In the genomic region with DNA sequence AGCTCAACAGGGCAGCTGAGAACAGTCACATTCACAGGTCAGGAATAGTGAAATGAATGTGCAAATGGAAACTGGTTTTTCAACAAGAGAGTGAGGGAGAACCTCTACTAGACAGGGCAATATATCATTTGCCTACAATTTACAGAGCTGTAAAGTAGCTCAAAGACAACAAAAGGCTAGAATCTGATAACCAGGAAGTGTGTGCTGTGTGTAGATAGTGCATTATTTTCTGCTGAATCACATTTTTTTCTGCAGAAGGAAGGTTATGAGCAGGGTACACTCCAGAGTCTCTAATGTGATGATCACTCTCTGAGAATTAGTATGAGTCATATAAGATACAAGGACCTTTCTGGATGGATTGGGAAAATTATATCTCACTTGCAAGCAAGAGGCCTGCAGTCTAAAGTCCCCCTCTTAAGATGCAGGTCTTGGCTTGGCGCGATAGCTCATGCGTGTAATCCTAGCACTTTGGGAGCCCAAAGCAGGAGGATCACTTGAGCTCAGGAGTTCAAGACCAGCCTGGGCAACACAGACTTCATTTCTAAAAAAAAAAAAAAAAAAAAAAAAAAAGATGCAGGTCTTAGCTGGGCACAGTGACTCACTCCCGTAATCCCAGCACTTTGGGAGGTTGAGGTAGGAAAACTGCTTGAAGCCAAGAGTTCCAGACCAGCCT, we compare ENCODE assay signal across 1 cellular context.
TF ChIP-seq lines count a peak whose summit lies in the region.

No MANE protein-coding gene starts in this region.

TF ChIP-seq in K562, 482 proteins besides CTCF, POLR2A, EP300 and RAD21 (continued from another document and continues in another):
- TF ChIP-seq ELK1 (CRISPR knock-in tag; IDR thresholded peaks at IDR 0.05) (no peak), ILK (tag; IDR thresholded peaks at IDR 0.05; ENCODE audit: borderline replicate concordance, low read depth) (no peak), XRCC4 (IDR thresholded peaks at IDR 0.05; ENCODE audit: extremely low read depth, insufficient read depth, insufficient read length) (no peak), SMAD2 (IDR thresholded peaks at IDR 0.05; ENCODE audit: low read depth, low read length) (no peak), ZNF699 (CRISPR knock-in tag; IDR thresholded peaks at IDR 0.05; ENCODE audit: insufficient replicate concordance) (no peak), ZNF75A (CRISPR knock-in tag; IDR thresholded peaks at IDR 0.05) (no peak), ZNF449 (CRISPR knock-in tag; IDR thresholded peaks at IDR 0.05) (no peak), LARP7 (IDR thresholded peaks at IDR 0.05) (no peak), ESRRA (IDR thresholded peaks at IDR 0.05; ENCODE audit: borderline replicate concordance, low read depth) (peak; percentile 39; the same call in 1 of the 2 replicates), CBFA2T3 (IDR thresholded peaks at IDR 0.05) (peak; percentile 95), ZNF695 (CRISPR knock-in tag; IDR thresholded peaks at IDR 0.05) (no peak), CEBPZ (IDR thresholded peaks at IDR 0.05; ENCODE audit: borderline replicate concordance, low read depth, low read length) (no peak)
- TF ChIP-seq, protein P1, sequence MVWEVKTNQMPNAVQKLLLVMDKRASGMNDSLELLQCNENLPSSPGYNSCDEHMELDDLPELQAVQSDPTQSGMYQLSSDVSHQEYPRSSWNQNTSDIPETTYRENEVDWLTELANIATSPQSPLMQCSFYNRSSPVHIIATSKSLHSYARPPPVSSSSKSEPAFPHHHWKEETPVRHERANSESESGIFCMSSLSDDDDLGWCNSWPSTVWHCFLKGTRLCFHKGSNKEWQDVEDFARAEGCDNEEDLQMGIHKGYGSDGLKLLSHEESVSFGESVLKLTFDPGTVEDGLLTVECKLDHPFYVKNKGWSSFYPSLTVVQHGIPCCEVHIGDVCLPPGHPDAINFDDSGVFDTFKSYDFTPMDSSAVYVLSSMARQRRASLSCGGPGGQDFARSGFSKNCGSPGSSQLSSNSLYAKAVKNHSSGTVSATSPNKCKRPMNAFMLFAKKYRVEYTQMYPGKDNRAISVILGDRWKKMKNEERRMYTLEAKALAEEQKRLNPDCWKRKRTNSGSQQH (CRISPR knock-in tag; IDR thresholded peaks at IDR 0.05), result no peak
- TF ChIP-seq, protein P2, sequence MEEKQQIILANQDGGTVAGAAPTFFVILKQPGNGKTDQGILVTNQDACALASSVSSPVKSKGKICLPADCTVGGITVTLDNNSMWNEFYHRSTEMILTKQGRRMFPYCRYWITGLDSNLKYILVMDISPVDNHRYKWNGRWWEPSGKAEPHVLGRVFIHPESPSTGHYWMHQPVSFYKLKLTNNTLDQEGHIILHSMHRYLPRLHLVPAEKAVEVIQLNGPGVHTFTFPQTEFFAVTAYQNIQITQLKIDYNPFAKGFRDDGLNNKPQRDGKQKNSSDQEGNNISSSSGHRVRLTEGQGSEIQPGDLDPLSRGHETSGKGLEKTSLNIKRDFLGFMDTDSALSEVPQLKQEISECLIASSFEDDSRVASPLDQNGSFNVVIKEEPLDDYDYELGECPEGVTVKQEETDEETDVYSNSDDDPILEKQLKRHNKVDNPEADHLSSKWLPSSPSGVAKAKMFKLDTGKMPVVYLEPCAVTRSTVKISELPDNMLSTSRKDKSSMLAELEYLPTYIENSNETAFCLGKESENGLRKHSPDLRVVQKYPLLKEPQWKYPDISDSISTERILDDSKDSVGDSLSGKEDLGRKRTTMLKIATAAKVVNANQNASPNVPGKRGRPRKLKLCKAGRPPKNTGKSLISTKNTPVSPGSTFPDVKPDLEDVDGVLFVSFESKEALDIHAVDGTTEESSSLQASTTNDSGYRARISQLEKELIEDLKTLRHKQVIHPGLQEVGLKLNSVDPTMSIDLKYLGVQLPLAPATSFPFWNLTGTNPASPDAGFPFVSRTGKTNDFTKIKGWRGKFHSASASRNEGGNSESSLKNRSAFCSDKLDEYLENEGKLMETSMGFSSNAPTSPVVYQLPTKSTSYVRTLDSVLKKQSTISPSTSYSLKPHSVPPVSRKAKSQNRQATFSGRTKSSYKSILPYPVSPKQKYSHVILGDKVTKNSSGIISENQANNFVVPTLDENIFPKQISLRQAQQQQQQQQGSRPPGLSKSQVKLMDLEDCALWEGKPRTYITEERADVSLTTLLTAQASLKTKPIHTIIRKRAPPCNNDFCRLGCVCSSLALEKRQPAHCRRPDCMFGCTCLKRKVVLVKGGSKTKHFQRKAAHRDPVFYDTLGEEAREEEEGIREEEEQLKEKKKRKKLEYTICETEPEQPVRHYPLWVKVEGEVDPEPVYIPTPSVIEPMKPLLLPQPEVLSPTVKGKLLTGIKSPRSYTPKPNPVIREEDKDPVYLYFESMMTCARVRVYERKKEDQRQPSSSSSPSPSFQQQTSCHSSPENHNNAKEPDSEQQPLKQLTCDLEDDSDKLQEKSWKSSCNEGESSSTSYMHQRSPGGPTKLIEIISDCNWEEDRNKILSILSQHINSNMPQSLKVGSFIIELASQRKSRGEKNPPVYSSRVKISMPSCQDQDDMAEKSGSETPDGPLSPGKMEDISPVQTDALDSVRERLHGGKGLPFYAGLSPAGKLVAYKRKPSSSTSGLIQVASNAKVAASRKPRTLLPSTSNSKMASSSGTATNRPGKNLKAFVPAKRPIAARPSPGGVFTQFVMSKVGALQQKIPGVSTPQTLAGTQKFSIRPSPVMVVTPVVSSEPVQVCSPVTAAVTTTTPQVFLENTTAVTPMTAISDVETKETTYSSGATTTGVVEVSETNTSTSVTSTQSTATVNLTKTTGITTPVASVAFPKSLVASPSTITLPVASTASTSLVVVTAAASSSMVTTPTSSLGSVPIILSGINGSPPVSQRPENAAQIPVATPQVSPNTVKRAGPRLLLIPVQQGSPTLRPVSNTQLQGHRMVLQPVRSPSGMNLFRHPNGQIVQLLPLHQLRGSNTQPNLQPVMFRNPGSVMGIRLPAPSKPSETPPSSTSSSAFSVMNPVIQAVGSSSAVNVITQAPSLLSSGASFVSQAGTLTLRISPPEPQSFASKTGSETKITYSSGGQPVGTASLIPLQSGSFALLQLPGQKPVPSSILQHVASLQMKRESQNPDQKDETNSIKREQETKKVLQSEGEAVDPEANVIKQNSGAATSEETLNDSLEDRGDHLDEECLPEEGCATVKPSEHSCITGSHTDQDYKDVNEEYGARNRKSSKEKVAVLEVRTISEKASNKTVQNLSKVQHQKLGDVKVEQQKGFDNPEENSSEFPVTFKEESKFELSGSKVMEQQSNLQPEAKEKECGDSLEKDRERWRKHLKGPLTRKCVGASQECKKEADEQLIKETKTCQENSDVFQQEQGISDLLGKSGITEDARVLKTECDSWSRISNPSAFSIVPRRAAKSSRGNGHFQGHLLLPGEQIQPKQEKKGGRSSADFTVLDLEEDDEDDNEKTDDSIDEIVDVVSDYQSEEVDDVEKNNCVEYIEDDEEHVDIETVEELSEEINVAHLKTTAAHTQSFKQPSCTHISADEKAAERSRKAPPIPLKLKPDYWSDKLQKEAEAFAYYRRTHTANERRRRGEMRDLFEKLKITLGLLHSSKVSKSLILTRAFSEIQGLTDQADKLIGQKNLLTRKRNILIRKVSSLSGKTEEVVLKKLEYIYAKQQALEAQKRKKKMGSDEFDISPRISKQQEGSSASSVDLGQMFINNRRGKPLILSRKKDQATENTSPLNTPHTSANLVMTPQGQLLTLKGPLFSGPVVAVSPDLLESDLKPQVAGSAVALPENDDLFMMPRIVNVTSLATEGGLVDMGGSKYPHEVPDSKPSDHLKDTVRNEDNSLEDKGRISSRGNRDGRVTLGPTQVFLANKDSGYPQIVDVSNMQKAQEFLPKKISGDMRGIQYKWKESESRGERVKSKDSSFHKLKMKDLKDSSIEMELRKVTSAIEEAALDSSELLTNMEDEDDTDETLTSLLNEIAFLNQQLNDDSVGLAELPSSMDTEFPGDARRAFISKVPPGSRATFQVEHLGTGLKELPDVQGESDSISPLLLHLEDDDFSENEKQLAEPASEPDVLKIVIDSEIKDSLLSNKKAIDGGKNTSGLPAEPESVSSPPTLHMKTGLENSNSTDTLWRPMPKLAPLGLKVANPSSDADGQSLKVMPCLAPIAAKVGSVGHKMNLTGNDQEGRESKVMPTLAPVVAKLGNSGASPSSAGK (IDR thresholded peaks at IDR 0.05), result no peak
- TF ChIP-seq, protein P3, sequence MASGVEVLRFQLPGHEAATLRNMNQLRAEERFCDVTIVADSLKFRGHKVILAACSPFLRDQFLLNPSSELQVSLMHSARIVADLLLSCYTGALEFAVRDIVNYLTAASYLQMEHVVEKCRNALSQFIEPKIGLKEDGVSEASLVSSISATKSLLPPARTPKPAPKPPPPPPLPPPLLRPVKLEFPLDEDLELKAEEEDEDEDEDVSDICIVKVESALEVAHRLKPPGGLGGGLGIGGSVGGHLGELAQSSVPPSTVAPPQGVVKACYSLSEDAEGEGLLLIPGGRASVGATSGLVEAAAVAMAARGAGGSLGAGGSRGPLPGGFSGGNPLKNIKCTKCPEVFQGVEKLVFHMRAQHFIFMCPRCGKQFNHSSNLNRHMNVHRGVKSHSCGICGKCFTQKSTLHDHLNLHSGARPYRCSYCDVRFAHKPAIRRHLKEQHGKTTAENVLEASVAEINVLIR (CRISPR knock-in tag; IDR thresholded peaks at IDR 0.05), result no peak
- TF ChIP-seq, protein P4, sequence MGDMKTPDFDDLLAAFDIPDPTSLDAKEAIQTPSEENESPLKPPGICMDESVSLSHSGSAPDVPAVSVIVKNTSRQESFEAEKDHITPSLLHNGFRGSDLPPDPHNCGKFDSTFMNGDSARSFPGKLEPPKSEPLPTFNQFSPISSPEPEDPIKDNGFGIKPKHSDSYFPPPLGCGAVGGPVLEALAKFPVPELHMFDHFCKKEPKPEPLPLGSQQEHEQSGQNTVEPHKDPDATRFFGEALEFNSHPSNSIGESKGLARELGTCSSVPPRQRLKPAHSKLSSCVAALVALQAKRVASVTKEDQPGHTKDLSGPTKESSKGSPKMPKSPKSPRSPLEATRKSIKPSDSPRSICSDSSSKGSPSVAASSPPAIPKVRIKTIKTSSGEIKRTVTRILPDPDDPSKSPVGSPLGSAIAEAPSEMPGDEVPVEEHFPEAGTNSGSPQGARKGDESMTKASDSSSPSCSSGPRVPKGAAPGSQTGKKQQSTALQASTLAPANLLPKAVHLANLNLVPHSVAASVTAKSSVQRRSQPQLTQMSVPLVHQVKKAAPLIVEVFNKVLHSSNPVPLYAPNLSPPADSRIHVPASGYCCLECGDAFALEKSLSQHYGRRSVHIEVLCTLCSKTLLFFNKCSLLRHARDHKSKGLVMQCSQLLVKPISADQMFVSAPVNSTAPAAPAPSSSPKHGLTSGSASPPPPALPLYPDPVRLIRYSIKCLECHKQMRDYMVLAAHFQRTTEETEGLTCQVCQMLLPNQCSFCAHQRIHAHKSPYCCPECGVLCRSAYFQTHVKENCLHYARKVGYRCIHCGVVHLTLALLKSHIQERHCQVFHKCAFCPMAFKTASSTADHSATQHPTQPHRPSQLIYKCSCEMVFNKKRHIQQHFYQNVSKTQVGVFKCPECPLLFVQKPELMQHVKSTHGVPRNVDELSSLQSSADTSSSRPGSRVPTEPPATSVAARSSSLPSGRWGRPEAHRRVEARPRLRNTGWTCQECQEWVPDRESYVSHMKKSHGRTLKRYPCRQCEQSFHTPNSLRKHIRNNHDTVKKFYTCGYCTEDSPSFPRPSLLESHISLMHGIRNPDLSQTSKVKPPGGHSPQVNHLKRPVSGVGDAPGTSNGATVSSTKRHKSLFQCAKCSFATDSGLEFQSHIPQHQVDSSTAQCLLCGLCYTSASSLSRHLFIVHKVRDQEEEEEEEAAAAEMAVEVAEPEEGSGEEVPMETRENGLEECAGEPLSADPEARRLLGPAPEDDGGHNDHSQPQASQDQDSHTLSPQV (IDR thresholded peaks at IDR 0.05), result no peak
- TF ChIP-seq, protein P5, sequence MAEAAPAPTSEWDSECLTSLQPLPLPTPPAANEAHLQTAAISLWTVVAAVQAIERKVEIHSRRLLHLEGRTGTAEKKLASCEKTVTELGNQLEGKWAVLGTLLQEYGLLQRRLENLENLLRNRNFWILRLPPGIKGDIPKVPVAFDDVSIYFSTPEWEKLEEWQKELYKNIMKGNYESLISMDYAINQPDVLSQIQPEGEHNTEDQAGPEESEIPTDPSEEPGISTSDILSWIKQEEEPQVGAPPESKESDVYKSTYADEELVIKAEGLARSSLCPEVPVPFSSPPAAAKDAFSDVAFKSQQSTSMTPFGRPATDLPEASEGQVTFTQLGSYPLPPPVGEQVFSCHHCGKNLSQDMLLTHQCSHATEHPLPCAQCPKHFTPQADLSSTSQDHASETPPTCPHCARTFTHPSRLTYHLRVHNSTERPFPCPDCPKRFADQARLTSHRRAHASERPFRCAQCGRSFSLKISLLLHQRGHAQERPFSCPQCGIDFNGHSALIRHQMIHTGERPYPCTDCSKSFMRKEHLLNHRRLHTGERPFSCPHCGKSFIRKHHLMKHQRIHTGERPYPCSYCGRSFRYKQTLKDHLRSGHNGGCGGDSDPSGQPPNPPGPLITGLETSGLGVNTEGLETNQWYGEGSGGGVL (CRISPR knock-in tag; IDR thresholded peaks at IDR 0.05), result no peak
